35 cellular contexts compared by ENCODE assay signal in genomic region chr22:22614065-22614464, GRCh38. TPM values are rescaled to one million over a fixed set of nuclear protein-coding genes. Genes with fewer than 3 reads are reported as not detected.
"Had no signal": no experiment of that assay in that cellular context is flagged by ENCODE, and none has a peak within 500 bp of the region (broad histone marks: within the 10 kb centered on the region; RNA-seq: fewer than 3 reads in every experiment).

No MANE protein-coding gene starts in this region.

- H3K27ac ChIP-seq: ascending aorta, cardiac muscle cell had no signal

- DNase-seq: activated CD4-positive, alpha-beta T cell treated with anti-CD3 and anti-CD28 coated beads for 36 hours; activated CD4-positive, alpha-beta T cell treated with anti-CD3 and anti-CD28 coated beads, Interleukin-2, amount 10 ng/mL, durations not matched to agents 7 days and 5 days; activated CD4-positive, alpha-beta T cell treated with anti-CD3 and anti-CD28 coated beads, Interleukin-2, amount 50 U/mL, for 48 hours; activated CD8-positive, alpha-beta T cell treated with anti-CD3 and anti-CD28 coated beads, Interleukin-2, amount 10 ng/mL, durations not matched to agents 7 days and 5 days; activated gamma-delta T cell; activated naive CD4-positive, alpha-beta T cell treated with Interleukin-2 at 50 U/mL for 16 hours; activated naive CD8-positive, alpha-beta T cell treated with anti-CD3 and anti-CD28 coated beads, Interleukin-2, amount 10 ng/mL, durations not matched to agents 7 days and 5 days; activated T-cell treated with anti-CD3 and anti-CD28 coated beads, Interleukin-2, amount 50 U/mL, for 24 hours; amygdala; Kasumi-1; KG1; MG63; NCI-H1048; NCI-H1105 treated with DMSO at 0.1 percent for 48 hours; NCI-H1436; NCI-H1694; NCI-H1930; NCI-H2081 treated with DMSO at 0.1 percent for 48 hours; NCI-H345; NCI-H524 treated with DMSO at 0.1 percent for 48 hours; NK-92 treated with Interleukin-12 subunit alpha and Interleukin-12 subunit beta, amount 100 ng/mL, for 24 hours; Right ventricle myocardium superior had no signal

- H3K36me3 ChIP-seq: ascending aorta, cardiac muscle cell, MG63 had no signal

- H3K4me3 ChIP-seq: ascending aorta, cardiac muscle cell, MG63 had no signal

- H3K27me3 Mint-ChIP-seq: activated naive CD4-positive, alpha-beta T cell treated with anti-CD3 and anti-CD28 coated beads, Interleukin-2, amount 50 U/mL, for 24 hours had no signal

- H3K36me3 Mint-ChIP-seq: activated naive CD4-positive, alpha-beta T cell treated with anti-CD3 and anti-CD28 coated beads, Interleukin-2, amount 50 U/mL, for 24 hours; activated naive CD8-positive, alpha-beta T cell treated with anti-CD3 and anti-CD28 coated beads, Interleukin-2, amount 10 ng/mL, durations not matched to agents 7 days and 5 days; WTC11 had no signal

- H3K9me3 Mint-ChIP-seq: activated CD4-positive, alpha-beta T cell treated with anti-CD3 and anti-CD28 coated beads, Interleukin-2, amount 10 ng/mL, durations not matched to agents 7 days and 5 days; activated naive CD4-positive, alpha-beta T cell treated with anti-CD3 and anti-CD28 coated beads, Interleukin-2, amount 50 U/mL, for 24 hours; activated naive CD8-positive, alpha-beta T cell treated with anti-CD3 and anti-CD28 coated beads, Interleukin-2, amount 10 ng/mL, durations not matched to agents 7 days and 5 days; activated T-cell treated with anti-CD3 and anti-CD28 coated beads, Interleukin-2, amount 50 U/mL, for 24 hours; activated T-helper 2 cell treated with anti-CD3 and anti-CD28 coated beads, Interferon-gamma antibody, Interleukin-2, Interleukin-4, amounts not matched to agents 10 μg/mL and 5 μg/mL and 100 μg/mL, durations not matched to agents 14 hours and 24 hours and 36 hours; central memory CD8-positive, alpha-beta T cell; T-helper 2 cell treated with Interferon-gamma antibody and Interleukin-4, amounts not matched to agents 5 μg/mL and 100 μg/mL, for 36 hours had no signal

- H3K4me3 Mint-ChIP-seq: activated CD4-positive, alpha-beta T cell treated with anti-CD3 and anti-CD28 coated beads for 36 hours; activated CD4-positive, alpha-beta T cell treated with anti-CD3 and anti-CD28 coated beads, Interleukin-2, amount 10 ng/mL, durations not matched to agents 7 days and 5 days; activated CD8-positive, alpha-beta T cell treated with anti-CD3 and anti-CD28 coated beads, Interleukin-2, amount 10 ng/mL, durations not matched to agents 7 days and 5 days; activated naive CD4-positive, alpha-beta T cell treated with anti-CD3 and anti-CD28 coated beads, Interleukin-2, amount 50 U/mL, for 24 hours; activated naive CD8-positive, alpha-beta T cell treated with anti-CD3 and anti-CD28 coated beads, Interleukin-2, amount 10 ng/mL, durations not matched to agents 7 days and 5 days; activated T-cell treated with anti-CD3 and anti-CD28 coated beads, Interleukin-2, amount 50 U/mL, for 24 hours; central memory CD8-positive, alpha-beta T cell; T-helper 2 cell treated with Interferon-gamma antibody and Interleukin-4, amounts not matched to agents 5 μg/mL and 100 μg/mL, for 36 hours; WTC11 had no signal

- H3K27ac Mint-ChIP-seq: activated CD4-positive, alpha-beta T cell treated with anti-CD3 and anti-CD28 coated beads for 36 hours; activated CD4-positive, alpha-beta T cell treated with anti-CD3 and anti-CD28 coated beads, Interleukin-2, amount 10 ng/mL, durations not matched to agents 7 days and 5 days; activated CD8-positive, alpha-beta T cell treated with anti-CD3 and anti-CD28 coated beads, Interleukin-2, amount 10 ng/mL, durations not matched to agents 7 days and 5 days; activated naive CD4-positive, alpha-beta T cell treated with anti-CD3 and anti-CD28 coated beads, Interleukin-2, amount 50 U/mL, for 24 hours; activated naive CD8-positive, alpha-beta T cell treated with anti-CD3 and anti-CD28 coated beads, Interleukin-2, amount 10 ng/mL, durations not matched to agents 7 days and 5 days; activated T-cell treated with anti-CD3 and anti-CD28 coated beads, Interleukin-2, amount 50 U/mL, for 24 hours; activated T-helper 2 cell treated with anti-CD3 and anti-CD28 coated beads, Interferon-gamma antibody, Interleukin-2, Interleukin-4, amounts not matched to agents 10 μg/mL and 5 μg/mL and 100 μg/mL, durations not matched to agents 14 hours and 24 hours and 36 hours; T-helper 2 cell treated with Interferon-gamma antibody and Interleukin-4, amounts not matched to agents 5 μg/mL and 100 μg/mL, for 36 hours; WTC11 had no signal

- H3K27me3 ChIP-seq: ascending aorta, cardiac muscle cell, MG63 had no signal

- H3K4me1 ChIP-seq: ascending aorta had no signal

- FAIRE-seq: TTC549 had no signal

- H3K9me3 ChIP-seq: ascending aorta, MG63 had no signal

- ATAC-seq: activated CD4-positive, alpha-beta T cell treated with anti-CD3 and anti-CD28 coated beads for 36 hours; activated CD4-positive, CD25-positive, alpha-beta regulatory T cell treated with anti-CD3 and anti-CD28 coated beads, Interleukin-2, amount 50 U/mL, for 24 hours; activated CD8-positive, alpha-beta T cell treated with anti-CD3 and anti-CD28 coated beads, Interleukin-2, amount 10 ng/mL, durations not matched to agents 7 days and 5 days; WTC11 had no signal

RNA-seq across cellular contexts. Expression of gene GGTLC2, which starts 30.3 kb away (rescaled TPM):
- total RNA-seq: activated CD4-positive, alpha-beta T cell treated with anti-CD3 and anti-CD28 coated beads for 36 hours; activated CD4-positive, alpha-beta T cell treated with anti-CD3 and anti-CD28 coated beads, Interleukin-2, amount 10 ng/mL, durations not matched to agents 7 days and 5 days; activated CD8-positive, alpha-beta T cell treated with anti-CD3 and anti-CD28 coated beads, Interleukin-2, amount 10 ng/mL, durations not matched to agents 7 days and 5 days; activated naive CD8-positive, alpha-beta T cell treated with anti-CD3 and anti-CD28 coated beads, Interleukin-2, amount 10 ng/mL, durations not matched to agents 7 days and 5 days; activated T-helper 2 cell treated with anti-CD3 and anti-CD28 coated beads, Interferon-gamma antibody, Interleukin-2, Interleukin-4, amounts not matched to agents 10 μg/mL and 5 μg/mL and 100 μg/mL, durations not matched to agents 14 hours and 24 hours and 36 hours; ascending aorta; cardiac muscle cell; NCI-H460; OCI-LY7; Right ventricle myocardium superior; T-helper 1 cell treated with Interleukin-12 subunit alpha and Interleukin-12 subunit beta and Interleukin-4 antibody, amounts not matched to agents 30 ng/mL and 1 ng/mL, for 36 hours; WTC11 had no signal
- polyA plus RNA-seq: adipose tissue, cardiac muscle cell had no signal

RNA-seq across cellular contexts. Expression of gene PRAME, which starts 55.0 kb away (rescaled TPM):
- total RNA-seq: activated CD4-positive, alpha-beta T cell treated with anti-CD3 and anti-CD28 coated beads, Interleukin-2, amount 10 ng/mL, durations not matched to agents 7 days and 5 days; activated CD8-positive, alpha-beta T cell treated with anti-CD3 and anti-CD28 coated beads, Interleukin-2, amount 10 ng/mL, durations not matched to agents 7 days and 5 days; activated naive CD8-positive, alpha-beta T cell treated with anti-CD3 and anti-CD28 coated beads, Interleukin-2, amount 10 ng/mL, durations not matched to agents 7 days and 5 days; activated T-helper 2 cell treated with anti-CD3 and anti-CD28 coated beads, Interferon-gamma antibody, Interleukin-2, Interleukin-4, amounts not matched to agents 10 μg/mL and 5 μg/mL and 100 μg/mL, durations not matched to agents 14 hours and 24 hours and 36 hours; ascending aorta; cardiac muscle cell; Right ventricle myocardium superior; T-helper 1 cell treated with Interleukin-12 subunit alpha and Interleukin-12 subunit beta and Interleukin-4 antibody, amounts not matched to agents 30 ng/mL and 1 ng/mL, for 36 hours had no signal
- polyA plus RNA-seq: cardiac muscle cell had no signal
